28 cellular contexts compared by ENCODE assay signal in the genomic region with DNA sequence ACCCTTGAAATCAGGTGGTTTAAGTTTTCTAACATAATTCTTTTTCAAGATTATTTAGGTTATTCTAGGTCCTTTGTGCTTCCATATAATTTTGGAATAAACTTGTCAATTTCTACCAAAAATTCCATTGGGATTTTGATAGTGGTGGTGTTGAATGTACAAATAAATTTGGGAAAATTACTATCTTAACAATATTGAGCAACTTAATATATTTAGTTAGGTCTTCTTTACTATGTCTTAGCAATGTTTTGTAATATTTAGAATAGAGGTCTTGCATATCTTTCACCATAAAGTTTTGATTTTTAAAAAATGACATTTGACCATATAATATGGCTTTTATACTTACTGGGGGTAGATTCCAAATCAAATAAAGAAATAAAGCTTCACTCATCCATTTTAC.
"Had no signal": no experiment of that assay in that cellular context is flagged by ENCODE, and none has a peak within 500 bp of the region (broad histone marks: within the 10 kb centered on the region; RNA-seq: fewer than 3 reads in every experiment).

No MANE protein-coding gene starts in this region.

- H3K36me3 ChIP-seq: neural progenitor cell, ovary, spleen, suprapubic skin, tibial artery, transverse colon, upper lobe of right lung, uterus had no signal

- H3K4me2 ChIP-seq: neural progenitor cell, smooth muscle cell had no signal

- H3K9me3 ChIP-seq: ovary, testis had no signal

- DNase-seq: natural killer cell; occipital lobe; ovary; posterior cingulate gyrus; psoas muscle; spleen; stimulated activated CD4-positive, alpha-beta T cell treated with anti-CD3 and anti-CD28 coated beads, Interleukin-12 subunit alpha, Interleukin-12 subunit beta, amount 100 ng/mL, for 4 hours; stimulated activated CD4-positive, alpha-beta T cell treated with anti-CD3 and anti-CD28 coated beads, Interleukin-1b, Interleukin-23, amount 100 ng/mL, for 48 hours; stimulated activated CD4-positive, alpha-beta T cell treated with anti-CD3 and anti-CD28 coated beads, Interleukin-4, amount 100 ng/mL, for 1 hour; stimulated activated CD4-positive, alpha-beta T cell treated with anti-CD3 and anti-CD28 coated beads, Interleukin-4, amount 100 ng/mL, for 4 hours; stimulated activated CD8-positive, alpha-beta memory T cell treated with anti-CD3 and anti-CD28 coated beads, Interleukin-4, amount 100 ng/mL, for 48 hours; stimulated activated naive CD4-positive, alpha-beta T cell; stimulated activated naive CD8-positive, alpha-beta T cell treated with anti-CD3 and anti-CD28 coated beads, Interleukin-15, amount 100 ng/mL, for 72 hours; stimulated activated naive CD8-positive, alpha-beta T cell treated with anti-CD3 and anti-CD28 coated beads, Interleukin-15, Interleukin-2, amounts not matched to agents 100 U/mL and 50 U/mL, for 24 hours; substantia nigra; testis; tibial artery; transverse colon; upper lobe of right lung; uterus had no signal

- H3K4me3 ChIP-seq: neural progenitor cell, ovary, psoas muscle, skin epidermis, smooth muscle cell, spleen, suprapubic skin, testis, tibial artery, transverse colon, upper lobe of right lung, uterus had no signal

- H3K79me2 ChIP-seq: parathyroid adenoma had no signal

- H3K27ac ChIP-seq: neural progenitor cell, ovary, parathyroid adenoma, psoas muscle, skin epidermis, spleen, suprapubic skin, testis, tibial artery, transverse colon, upper lobe of right lung, uterus had no signal

- ATAC-seq: natural killer cell; psoas muscle; right cardiac atrium; sciatic nerve; stimulated activated memory B cell treated with anti-CD40 and anti-IgM and Interleukin-4, amounts not matched to agents 10 μg/mL and 1 μg/mL and 100 μg/mL, for 72 hours; stimulated activated naive CD8-positive, alpha-beta T cell treated with anti-CD3 and anti-CD28 coated beads, Interleukin-15, amount 100 ng/mL, for 72 hours; stimulated activated naive CD8-positive, alpha-beta T cell treated with anti-CD3 and anti-CD28 coated beads, Interleukin-15, Interleukin-2, amounts not matched to agents 100 U/mL and 50 U/mL, for 24 hours; upper lobe of right lung had no signal

- H3K27me3 ChIP-seq: neural progenitor cell, ovary, suprapubic skin, testis, tibial artery, transverse colon, upper lobe of right lung, uterus had no signal

- H2AFZ ChIP-seq: neural progenitor cell, parathyroid adenoma had no signal

- H3K4me1 ChIP-seq: neural progenitor cell, parathyroid adenoma, psoas muscle, spleen, suprapubic skin, testis, tibial artery, transverse colon, upper lobe of right lung, uterus had no signal

- H3K9ac ChIP-seq: neural progenitor cell, parathyroid adenoma had no signal
